ENCODE assay signal across 11 cellular contexts in the genomic region with DNA sequence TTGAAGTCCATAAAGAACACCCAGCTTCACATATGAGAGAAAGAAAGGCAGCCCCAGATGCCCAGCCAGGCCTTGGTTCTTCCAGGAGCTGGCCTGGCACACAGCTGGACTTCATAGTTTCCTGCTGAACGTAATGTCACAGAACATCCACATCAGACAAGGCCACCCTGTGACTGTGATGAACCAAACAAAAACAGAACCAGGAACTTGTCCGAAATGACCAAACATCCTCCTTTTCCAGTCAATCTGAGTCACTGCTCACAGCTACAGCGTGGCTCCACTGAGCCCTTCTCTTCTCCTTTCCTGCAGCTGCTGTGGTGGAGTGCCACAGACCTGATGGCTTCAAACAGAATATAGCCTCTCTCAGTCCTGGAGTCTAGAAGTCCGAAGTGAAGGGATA. TPM values are rescaled to one million over a fixed set of nuclear protein-coding genes. Genes with fewer than 3 reads are reported as not detected.
DNase-seq lines count a peak whose midpoint lies in the region; ATAC-seq and TF ChIP-seq lines count a peak whose summit lies in the region.
"Had no signal": no experiment of that assay in that cellular context is flagged by ENCODE, and none has a peak within 500 bp of the region (broad histone marks: within the 10 kb centered on the region; RNA-seq: fewer than 3 reads in every experiment).

No MANE protein-coding gene starts in this region.

- DNase-seq in Daoy (ENCODE audit: low read depth): peak; percentile 4
- DNase-seq in SIG-M5 (lab: John Stamatoyannopoulos, UW): peak; percentile 15
- DNase-seq in fibroblast of villous mesenchyme (ENCODE audit: low read depth): peak; percentile 2
- no peak for DNase-seq in NCI-H2107 treated with DMSO at 0.1 percent for 48 hours (lab: John Stamatoyannopoulos, UW; ENCODE audit: unreplicated experiment)
- no peak for DNase-seq in effector memory CD4-positive, alpha-beta T cell
- no peak for DNase-seq in middle frontal gyrus (ENCODE audit: extremely low spot score, low spot score)
- DNase-seq: CD4-positive, CD25-positive, alpha-beta regulatory T cell; NCI-H1048 had no signal

- no peak for TF ChIP-seq CTCF in fibroblast of villous mesenchyme (IDR thresholded peaks at IDR 0.05; ENCODE audit: insufficient read depth, low read depth, low read length)
- TF ChIP-seq CTCF in parathyroid adenoma (IDR thresholded peaks at IDR 0.05): no peak

- H3K4me3 ChIP-seq in fibroblast of villous mesenchyme (ENCODE audit: low read depth, low read length) (no peak overlapping the region), parathyroid adenoma (ENCODE audit: low read depth, low read length) (no peak overlapping the region)
- H3K4me3 ChIP-seq in effector memory CD4-positive, alpha-beta T cell (ENCODE audit: insufficient read depth, low read depth, low read length, poor library complexity, severe bottlenecking): no peak overlapping the region

- ATAC-seq in HG03457 (IDR thresholded peaks at IDR 0.05; ENCODE audit: unreplicated experiment): no peak

- no peaks in the 10 kb centered on the region for H3K27me3 ChIP-seq in parathyroid adenoma (ENCODE audit: control insufficient read depth, insufficient read depth, low read length)
- H3K27me3 ChIP-seq in effector memory CD4-positive, alpha-beta T cell (replicated peaks; ENCODE audit: control insufficient read depth, insufficient read depth, low read length, poor library complexity, severe bottlenecking): no peaks in the 10 kb centered on the region

- H2AFZ ChIP-seq in parathyroid adenoma: peak overlapping the region; percentile 11

- H3K4me2 ChIP-seq in parathyroid adenoma (ENCODE audit: low read length): no peak overlapping the region

- no peaks in the 10 kb centered on the region for H3K9me3 ChIP-seq in parathyroid adenoma (ENCODE audit: control insufficient read depth, low read length)
- H3K9me3 ChIP-seq in effector memory CD4-positive, alpha-beta T cell (ENCODE audit: control insufficient read depth, low read length): no peaks in the 10 kb centered on the region

- no peaks in the 10 kb centered on the region for H3K79me2 ChIP-seq in parathyroid adenoma

- H3K9ac ChIP-seq in parathyroid adenoma: no peak overlapping the region

- no peak overlapping the region for H3K27ac ChIP-seq in parathyroid adenoma
- H3K27ac ChIP-seq in effector memory CD4-positive, alpha-beta T cell (ENCODE audit: insufficient read depth, low read length, poor library complexity, severe bottlenecking): no peak overlapping the region
- H3K27ac ChIP-seq: WERI-Rb-1 had no signal

- no peaks in the 10 kb centered on the region for H3K4me1 ChIP-seq in parathyroid adenoma
- no peaks in the 10 kb centered on the region for H3K4me1 ChIP-seq in effector memory CD4-positive, alpha-beta T cell (ENCODE audit: control insufficient read depth, insufficient read depth, low read length, poor library complexity, severe bottlenecking)

- H3K36me3 ChIP-seq in parathyroid adenoma (ENCODE audit: control insufficient read depth, insufficient read depth, low read length): no peaks in the 10 kb centered on the region
- no peaks in the 10 kb centered on the region for H3K36me3 ChIP-seq in effector memory CD4-positive, alpha-beta T cell (ENCODE audit: control insufficient read depth, insufficient read depth, low read length)
- H3K36me3 ChIP-seq: WERI-Rb-1 had no signal

RNA-seq across cellular contexts. Expression of gene PAPOLG, which starts 45.4 kb away (rescaled TPM):
- 13.4 and 13.8 TPM in 2 replicates for total RNA-seq in Daoy (2014; rRNA removed; shearing (Covaris generic))
- total RNA-seq in fibroblast of villous mesenchyme: 12.6 and 20.3 TPM in 2 replicates

Comparison
In these comparisons a context has a peak if more than half of its experiments do, and no peak if none do; other contexts are left out.
1. DNase-seq: peak in Daoy (single experiment), SIG-M5 (single experiment) and fibroblast of villous mesenchyme (single experiment); none in NCI-H2107 treated with DMSO at 0.1 percent for 48 hours (single experiment), effector memory CD4-positive, alpha-beta T cell (0 of 3) and middle frontal gyrus (single experiment).